26 cellular contexts compared by ENCODE assay signal in the genomic region with DNA sequence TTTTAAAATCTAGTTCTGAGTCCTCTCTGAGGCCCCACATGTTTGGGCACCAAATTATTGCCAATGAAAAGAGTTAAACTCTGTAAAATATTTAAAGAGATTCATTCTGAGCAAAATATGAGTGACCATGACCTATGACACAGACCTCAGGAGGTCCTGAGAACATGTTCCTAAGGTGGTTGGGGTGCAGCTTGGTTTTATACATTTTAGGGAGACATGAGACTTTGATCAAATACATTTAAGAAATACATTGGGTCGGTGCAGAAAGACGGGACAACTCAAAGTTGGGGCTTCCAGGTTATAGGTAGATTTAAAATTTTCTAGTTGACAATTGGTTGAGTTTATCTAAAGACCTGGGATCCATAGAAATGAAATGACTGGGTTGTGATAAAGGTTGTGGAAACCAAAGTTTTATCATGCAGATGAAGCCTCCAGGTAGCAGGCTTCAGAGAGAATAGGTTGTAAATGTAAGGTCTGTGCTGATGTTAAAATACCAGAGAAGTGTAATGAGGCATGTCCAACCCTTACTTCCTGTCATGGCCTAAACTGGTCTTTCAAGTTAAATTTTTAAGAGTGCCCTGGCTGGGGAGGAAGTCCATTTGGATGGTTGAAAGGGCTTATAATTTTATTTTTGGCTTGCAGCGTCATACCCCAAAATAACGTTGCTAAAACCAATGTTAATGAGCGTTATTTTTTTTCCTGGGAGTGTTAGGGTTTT.
A peak's percentile ranks its signal among the peaks of the same experiment; 100 is the strongest.
DNase-seq lines count a peak whose midpoint lies in the region; ATAC-seq and TF ChIP-seq lines count a peak whose summit lies in the region.
"Had no signal": no experiment of that assay in that cellular context is flagged by ENCODE, and none has a peak within 500 bp of the region (broad histone marks: within the 10 kb centered on the region; RNA-seq: fewer than 3 reads in every experiment).

No MANE protein-coding gene starts in this region.

- H3K4me1 Mint-ChIP-seq in activated T-helper 1 cell treated with anti-CD3 and anti-CD28 coated beads, Interleukin-12 subunit alpha, Interleukin-12 subunit beta, Interleukin-2, Interleukin-4 antibody, amounts not matched to agents 30 ng/mL and 10 ng/mL and 1 ng/mL, durations not matched to agents 14 hours and 24 hours and 36 hours (ENCODE audit: low read depth), result no peaks in the 10 kb centered on the region
- peaks cover 0 to 5% (median 0%) of the 10 kb centered on the region in 4 donors for H3K4me1 Mint-ChIP-seq in naive thymus-derived CD8-positive, alpha-beta T cell
- H3K4me1 Mint-ChIP-seq: activated naive CD8-positive, alpha-beta T cell treated with anti-CD3 and anti-CD28 coated beads for 36 hours; activated T-helper 17 cell treated with anti-CD3 and anti-CD28 coated beads, Interleukin-2, amount 50 U/mL, for 72 hours; mesothelial cell of epicardium; nephron had no signal

- TF ChIP-seq CTCF in A673 (conservative IDR thresholded peaks at IDR 0.05; ENCODE audit: low read depth, low read length) (no peak), uterus (IDR thresholded peaks at IDR 0.05) (no peak), sigmoid colon (IDR thresholded peaks at IDR 0.05) (no peak)

- TF ChIP-seq POLR2A in uterus (IDR thresholded peaks at IDR 0.05) (no peak), sigmoid colon (IDR thresholded peaks at IDR 0.05) (no peak)

- TF ChIP-seq EP300 in sigmoid colon (IDR thresholded peaks at IDR 0.05), result no peak

- peaks cover 7% of the 10 kb centered on the region for H3K4me1 ChIP-seq in A673 (ENCODE audit: insufficient read depth, low read length, poor library complexity, severe bottlenecking)
- H3K4me1 ChIP-seq in HUES48 (ENCODE audit: control insufficient read depth, insufficient read depth, low read length), result peaks cover 24% of the 10 kb centered on the region
- H3K4me1 ChIP-seq in NT2/D1 (ENCODE audit: insufficient read depth, insufficient read length), result no peaks in the 10 kb centered on the region
- H3K4me1 ChIP-seq in uterus, result no peaks in the 10 kb centered on the region
- no peaks in the 10 kb centered on the region for H3K4me1 ChIP-seq in sigmoid colon
- H3K4me1 ChIP-seq: heart left ventricle, Peyer's patch, prostate gland, upper lobe of right lung had no signal

- POLR2A ChIA-PET in A673 (lab: Charles Lee; ENCODE audit: low non-redundant PET), result no interaction called here
- POLR2A ChIA-PET in naive thymus-derived CD8-positive, alpha-beta T cell (lab: Charles Lee), result no interaction called here

- H3K27ac ChIP-seq in A673 (ENCODE audit: low read depth, low read length, poor library complexity, severe bottlenecking) (no peak overlapping the region), HUES48 (ENCODE audit: low read depth, low read length) (peak overlapping the region; percentile 95), uterus (no peak overlapping the region), sigmoid colon (no peak overlapping the region)
- H3K27ac ChIP-seq: heart left ventricle, Peyer's patch, prostate gland, upper lobe of right lung had no signal

- H3K9ac ChIP-seq in HUES48 (ENCODE audit: low read depth, low read length) (peak overlapping the region; percentile 48; the same call in 1 of the 2 replicates), NT2/D1 (ENCODE audit: insufficient read length, low read depth) (no peak overlapping the region)

- H3K9me3 Mint-ChIP-seq in activated T-helper 1 cell treated with anti-CD3 and anti-CD28 coated beads, Interleukin-12 subunit alpha, Interleukin-12 subunit beta, Interleukin-2, Interleukin-4 antibody, amounts not matched to agents 30 ng/mL and 10 ng/mL and 1 ng/mL, durations not matched to agents 14 hours and 24 hours and 36 hours, result peaks cover 7% of the 10 kb centered on the region
- peaks cover 0 to 16% (median 8%) of the 10 kb centered on the region in 9 donors for H3K9me3 Mint-ChIP-seq in naive thymus-derived CD8-positive, alpha-beta T cell
- H3K9me3 Mint-ChIP-seq: HFFc6 had no signal

- H3K36me3 ChIP-seq in A673 (ENCODE audit: insufficient read depth, low read length, poor library complexity, severe bottlenecking) (no peaks in the 10 kb centered on the region), HUES48 (ENCODE audit: control insufficient read depth, insufficient read depth, low read length) (0 out of 2 replicates have a peak, but pooled peaks cover 2% of the 10 kb centered on the region), NT2/D1 (ENCODE audit: insufficient read depth, insufficient read length, low read length) (no peaks in the 10 kb centered on the region), uterus (no peaks in the 10 kb centered on the region), sigmoid colon (no peaks in the 10 kb centered on the region)
- H3K36me3 ChIP-seq: heart left ventricle, Peyer's patch, prostate gland, upper lobe of right lung had no signal

- H3K36me3 Mint-ChIP-seq in activated T-helper 1 cell treated with anti-CD3 and anti-CD28 coated beads, Interleukin-12 subunit alpha, Interleukin-12 subunit beta, Interleukin-2, Interleukin-4 antibody, amounts not matched to agents 30 ng/mL and 10 ng/mL and 1 ng/mL, durations not matched to agents 14 hours and 24 hours and 36 hours (ENCODE audit: low read depth), result no peaks in the 10 kb centered on the region
- H3K36me3 Mint-ChIP-seq in naive thymus-derived CD8-positive, alpha-beta T cell, result no peaks in the 10 kb centered on the region
- H3K36me3 Mint-ChIP-seq: activated naive CD8-positive, alpha-beta T cell treated with anti-CD3 and anti-CD28 coated beads for 36 hours had no signal

- no peak overlapping the region for H3K4me3 Mint-ChIP-seq in activated T-helper 1 cell treated with anti-CD3 and anti-CD28 coated beads, Interleukin-12 subunit alpha, Interleukin-12 subunit beta, Interleukin-2, Interleukin-4 antibody, amounts not matched to agents 30 ng/mL and 10 ng/mL and 1 ng/mL, durations not matched to agents 14 hours and 24 hours and 36 hours
- H3K4me3 Mint-ChIP-seq in naive thymus-derived CD8-positive, alpha-beta T cell, result no peak overlapping the region
- H3K4me3 Mint-ChIP-seq: activated naive CD8-positive, alpha-beta T cell treated with anti-CD3 and anti-CD28 coated beads for 36 hours; activated T-helper 17 cell treated with anti-CD3 and anti-CD28 coated beads, Interleukin-2, amount 50 U/mL, for 72 hours; HFFc6; mesothelial cell of epicardium; nephron; T-helper 2 cell treated with Interferon-gamma antibody and Interleukin-4, amounts not matched to agents 5 μg/mL and 100 μg/mL, for 36 hours had no signal

- no peaks in the 10 kb centered on the region for H3K27me3 ChIP-seq in A673 (replicated peaks; ENCODE audit: insufficient read depth, low read depth, low read length, poor library complexity)
- no peaks in the 10 kb centered on the region for H3K27me3 ChIP-seq in HUES48 (ENCODE audit: control insufficient read depth, insufficient read depth, low read length)
- no peaks in the 10 kb centered on the region for H3K27me3 ChIP-seq in NT2/D1 (ENCODE audit: insufficient read depth, insufficient read length)
- H3K27me3 ChIP-seq in uterus, result no peaks in the 10 kb centered on the region
- no peaks in the 10 kb centered on the region for H3K27me3 ChIP-seq in sigmoid colon
- H3K27me3 ChIP-seq: heart left ventricle, Peyer's patch, upper lobe of right lung had no signal

- intact Hi-C loops in A673 (cut with micrococcal nuclease; ENCODE audit: unreplicated experiment), result no loop called here
- intact Hi-C loops in activated T-helper 1 cell treated with anti-CD3 and anti-CD28 coated beads, Interleukin-12 subunit alpha, Interleukin-12 subunit beta, Interleukin-2, Interleukin-4 antibody, amounts not matched to agents 30 ng/mL and 10 ng/mL and 1 ng/mL, durations not matched to agents 14 hours and 24 hours and 36 hours (cut with micrococcal nuclease), result no loop called here
- intact Hi-C loops in uterus (cut with DNase I; ENCODE audit: low total_unique reads), result no loop called here
- intact Hi-C loops in sigmoid colon (cut with DNase I), result no loop called here

- no peak for ATAC-seq in naive thymus-derived CD8-positive, alpha-beta T cell
- ATAC-seq: activated T-helper 17 cell treated with anti-CD3 and anti-CD28 coated beads, Interleukin-2, amount 50 U/mL, for 72 hours; heart left ventricle; upper lobe of right lung had no signal

- CTCF ChIA-PET in A673 (lab: Charles Lee), result no interaction called here

- 59 to 68% methylated on average over 5 of the region's 5 CpGs for WGBS in sigmoid colon, 2 donors

- no peaks in the 10 kb centered on the region for H3K27me3 Mint-ChIP-seq in activated T-helper 1 cell treated with anti-CD3 and anti-CD28 coated beads, Interleukin-12 subunit alpha, Interleukin-12 subunit beta, Interleukin-2, Interleukin-4 antibody, amounts not matched to agents 30 ng/mL and 10 ng/mL and 1 ng/mL, durations not matched to agents 14 hours and 24 hours and 36 hours (ENCODE audit: insufficient read depth)
- H3K27me3 Mint-ChIP-seq in naive thymus-derived CD8-positive, alpha-beta T cell, result peaks cover 0 to 7% (median 0%) of the 10 kb centered on the region in 5 donors
- H3K27me3 Mint-ChIP-seq: activated naive CD8-positive, alpha-beta T cell treated with anti-CD3 and anti-CD28 coated beads for 36 hours; activated T-helper 17 cell treated with anti-CD3 and anti-CD28 coated beads, Interleukin-2, amount 50 U/mL, for 72 hours had no signal

- H3K27ac Mint-ChIP-seq in activated T-helper 1 cell treated with anti-CD3 and anti-CD28 coated beads, Interleukin-12 subunit alpha, Interleukin-12 subunit beta, Interleukin-2, Interleukin-4 antibody, amounts not matched to agents 30 ng/mL and 10 ng/mL and 1 ng/mL, durations not matched to agents 14 hours and 24 hours and 36 hours, result no peak overlapping the region
- H3K27ac Mint-ChIP-seq in naive thymus-derived CD8-positive, alpha-beta T cell, result no peak overlapping the region
- H3K27ac Mint-ChIP-seq: activated naive CD8-positive, alpha-beta T cell treated with anti-CD3 and anti-CD28 coated beads for 36 hours; activated T-helper 17 cell treated with anti-CD3 and anti-CD28 coated beads, Interleukin-2, amount 50 U/mL, for 72 hours; HFFc6; mesothelial cell of epicardium; nephron; T-helper 2 cell treated with Interferon-gamma antibody and Interleukin-4, amounts not matched to agents 5 μg/mL and 100 μg/mL, for 36 hours had no signal

- peaks cover 6% of the 10 kb centered on the region for H3K9me3 ChIP-seq in A673 (ENCODE audit: low read depth, low read length, poor library complexity, severe bottlenecking)
- H3K9me3 ChIP-seq in HUES48 (ENCODE audit: control insufficient read depth, insufficient read depth, low read length), result peaks cover 11% of the 10 kb centered on the region; the same call in 1 of the 2 replicates
- H3K9me3 ChIP-seq in NT2/D1 (ENCODE audit: insufficient read depth, low read length), result peaks cover 29% of the 10 kb centered on the region; the same call in 1 of the 2 replicates
- H3K9me3 ChIP-seq in uterus, result no peaks in the 10 kb centered on the region
- H3K9me3 ChIP-seq in sigmoid colon, result no peaks in the 10 kb centered on the region
- H3K9me3 ChIP-seq: heart left ventricle, Peyer's patch, prostate gland, upper lobe of right lung had no signal

- H3K4me3 ChIP-seq in A673 (ENCODE audit: low read depth, low read length, poor library complexity, severe bottlenecking) (no peak overlapping the region), HUES48 (ENCODE audit: low read depth, low read length) (peak overlapping the region; percentile 49), NT2/D1 (ENCODE audit: insufficient read length, low read depth) (no peak overlapping the region), uterus (no peak overlapping the region), sigmoid colon (no peak overlapping the region)
- H3K4me3 ChIP-seq: heart left ventricle, Peyer's patch, prostate gland, upper lobe of right lung had no signal

- no TSS peak for BruUV-seq in A673 (replicated peaks; lab: Mats Ljungman, UMichigan)

- DNase-seq in A673 (ENCODE audit: low spot score) (peak; percentile 58), NT2/D1 (ENCODE audit: low read depth, low spot score) (peak; percentile 28), iPS DF 4.7 (ENCODE audit: extremely low read depth, low spot score) (peak; percentile 68), uterus (no peak), sigmoid colon (no peak)
- no peak for DNase-seq in activated T-helper 1 cell treated with anti-CD3 and anti-CD28 coated beads, Interleukin-12 subunit alpha, Interleukin-12 subunit beta, Interleukin-2, Interleukin-4 antibody, amounts not matched to agents 30 ng/mL and 10 ng/mL and 1 ng/mL, durations not matched to agents 14 hours and 24 hours and 36 hours (ENCODE audit: low spot score)
- DNase-seq in naive thymus-derived CD8-positive, alpha-beta T cell, result no peak
- DNase-seq: 8988T; activated naive CD8-positive, alpha-beta T cell treated with anti-CD3 and anti-CD28 coated beads for 36 hours; C1 segment of cervical spinal cord; heart left ventricle; HFFc6; KBM-7; MV-4-11; NCI-H1930; NCI-H524 treated with DMSO at 0.1 percent for 48 hours; Peyer's patch; small intestine; stimulated activated CD4-positive, alpha-beta T cell treated with anti-CD3 and anti-CD28 coated beads, Interleukin-4, amount 100 ng/mL, for 1 hour; upper lobe of right lung had no signal

Comparison
In these comparisons a context has a peak if more than half of its experiments do, and no peak if none do; other contexts are left out.
1. DNase-seq: peak in A673 (single experiment), NT2/D1 (single experiment) and iPS DF 4.7 (single experiment); none in activated T-helper 1 cell treated with anti-CD3 and anti-CD28 coated beads, Interleukin-12 subunit alpha, Interleukin-12 subunit beta, Interleukin-2, Interleukin-4 antibody, amounts not matched to agents 30 ng/mL and 10 ng/mL and 1 ng/mL, durations not matched to agents 14 hours and 24 hours and 36 hours (single experiment), naive thymus-derived CD8-positive, alpha-beta T cell (0 of 10), uterus (0 of 2) and sigmoid colon (single experiment).